In the genomic region with DNA sequence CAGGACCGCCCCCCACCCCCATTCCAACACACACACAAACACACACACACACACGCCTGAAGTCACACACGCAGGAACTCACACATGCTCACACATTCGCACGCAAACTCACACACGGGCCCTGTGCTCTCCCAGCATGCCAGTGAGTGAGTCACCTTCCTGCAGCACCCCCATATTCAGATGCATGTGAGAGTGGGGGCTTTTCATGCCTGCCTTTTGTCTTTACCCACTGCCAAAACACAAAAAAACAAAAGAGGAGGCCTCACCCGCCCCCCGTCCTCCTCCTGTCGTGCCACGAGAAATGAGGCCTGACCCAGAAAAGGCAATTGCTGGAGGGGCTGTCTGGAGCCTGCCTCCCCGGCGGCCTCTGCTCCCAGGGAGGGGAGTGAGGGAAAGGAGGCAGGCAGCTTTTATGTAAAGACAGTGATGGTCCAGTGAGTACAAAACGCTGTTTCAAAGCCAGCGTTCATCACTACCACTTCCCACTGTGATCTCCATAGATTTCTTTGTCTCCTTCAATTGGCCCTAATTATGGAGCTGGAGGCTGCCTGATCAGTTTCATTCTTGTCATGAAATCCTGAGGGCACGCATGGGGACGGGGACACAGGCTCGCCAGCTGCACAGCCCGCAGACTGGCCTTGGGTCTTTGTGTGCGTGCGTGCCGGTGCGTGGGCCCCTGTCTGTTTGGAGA, we compare ENCODE assay signal across 10 cellular contexts. TPM values are rescaled to one million over a fixed set of nuclear protein-coding genes. Genes with fewer than 3 reads are reported as not detected.
DNase-seq lines count a peak whose midpoint lies in the region; ATAC-seq and TF ChIP-seq lines count a peak whose summit lies in the region.
"Had no signal": no experiment of that assay in that cellular context is flagged by ENCODE, and none has a peak within 500 bp of the region (broad histone marks: within the 10 kb centered on the region; RNA-seq: fewer than 3 reads in every experiment).

No MANE protein-coding gene starts in this region.

- peak overlapping the region in 3 of 5 experiments; percentile 92 to 97 (median 95) for H3K27ac Mint-ChIP-seq in brain
- peak overlapping the region; percentile 74 to 79 for H3K27ac Mint-ChIP-seq in natural killer cell treated with Interleukin-12 subunit alpha and Interleukin-12 subunit beta and Interleukin-15 and Interleukin-18, amount 100 ng/mL, for 72 hours

- no peak overlapping the region for H3K4me3 ChIP-seq in BJ (ENCODE audit: low read depth, low read length)

- ATAC-seq in natural killer cell treated with Interleukin-12 subunit alpha and Interleukin-12 subunit beta and Interleukin-15 and Interleukin-18, amount 100 ng/mL, for 72 hours, result peak; percentile 56 to 57
- ATAC-seq in HG02571 (IDR thresholded peaks at IDR 0.05; ENCODE audit: unreplicated experiment), result no peak
- no peak for ATAC-seq in GM18517 (IDR thresholded peaks at IDR 0.05; ENCODE audit: unreplicated experiment)
- no peak for ATAC-seq in GM18502 (IDR thresholded peaks at IDR 0.05; ENCODE audit: poor library complexity, unreplicated experiment)
- ATAC-seq: esophagus mucosa had no signal

- peaks cover 0 to 4% (median 0%) of the 10 kb centered on the region in 5 experiments for H3K9me3 Mint-ChIP-seq in brain
- H3K9me3 Mint-ChIP-seq in natural killer cell treated with Interleukin-12 subunit alpha and Interleukin-12 subunit beta and Interleukin-15 and Interleukin-18, amount 100 ng/mL, for 72 hours, result no peaks in the 10 kb centered on the region

- H3K36me3 ChIP-seq in BJ (ENCODE audit: control insufficient read depth, insufficient read depth, low read length), result peaks cover 2% of the 10 kb centered on the region; the same call in 1 of the 2 replicates

- peak overlapping the region; percentile 63 to 82 (median 80) for H3K4me3 Mint-ChIP-seq in brain
- peak overlapping the region; percentile 67 for H3K4me3 Mint-ChIP-seq in natural killer cell treated with Interleukin-12 subunit alpha and Interleukin-12 subunit beta and Interleukin-15 and Interleukin-18, amount 100 ng/mL, for 72 hours

- CTCF ChIA-PET in BJ (lab: Yijun Ruan, JAX), result interaction anchor here (0.6 to 1.6 kb wide), 3 partner anchors 9 to 46 kb away, joined by 3 read pairs; no protein-coding TSS in a partner anchor

- H3K4me1 Mint-ChIP-seq in brain, result no peaks in the 10 kb centered on the region
- H3K4me1 Mint-ChIP-seq in natural killer cell treated with Interleukin-12 subunit alpha and Interleukin-12 subunit beta and Interleukin-15 and Interleukin-18, amount 100 ng/mL, for 72 hours (ENCODE audit: low read depth in 2 of 2), result peaks cover 48 to 54% of the 10 kb centered on the region in 2 donors

- no peaks in the 10 kb centered on the region for H3K27me3 ChIP-seq in BJ (ENCODE audit: control insufficient read depth, insufficient read depth, low read length)

- H3K27me3 Mint-ChIP-seq in brain, result peaks cover 10% of the 10 kb centered on the region
- no peaks in the 10 kb centered on the region for H3K27me3 Mint-ChIP-seq in natural killer cell treated with Interleukin-12 subunit alpha and Interleukin-12 subunit beta and Interleukin-15 and Interleukin-18, amount 100 ng/mL, for 72 hours

- DNase-seq in BJ (ENCODE audit: low read depth) (peak; percentile 55), NCI-H2081 (lab: John Stamatoyannopoulos, UW) (peak; percentile 80 to 95), LoVo (ENCODE audit: low spot score) (no peak)
- DNase-seq in natural killer cell treated with Interleukin-12 subunit alpha and Interleukin-12 subunit beta and Interleukin-15 and Interleukin-18, amount 100 ng/mL, for 72 hours (ENCODE audit: low spot score), result no peak
- DNase-seq: RPMI8226 had no signal

- TF ChIP-seq CTCF in BJ (IDR thresholded peaks at IDR 0.05; ENCODE audit: insufficient read depth, low read depth, low read length) (no peak), brain (conservative IDR thresholded peaks at IDR 0.05) (no peak)

- POLR2A ChIA-PET in BJ (lab: Charles Lee), result interaction anchor here (0.5 kb wide), 1 partner anchor 8 kb away, joined by 6 read pairs; no protein-coding TSS in a partner anchor

- no peaks in the 10 kb centered on the region for H3K36me3 Mint-ChIP-seq in brain
- no peaks in the 10 kb centered on the region for H3K36me3 Mint-ChIP-seq in natural killer cell treated with Interleukin-12 subunit alpha and Interleukin-12 subunit beta and Interleukin-15 and Interleukin-18, amount 100 ng/mL, for 72 hours

RNA-seq across cellular contexts. Expression of gene GSE1, which starts 29.5 kb away (rescaled TPM):
- polyA plus RNA-seq in BJ (2011; rRNA removed) (14.8 and 16.2 TPM in 2 replicates), brain (ENCODE audit: insufficient read depth, low read depth, low replicate concordance) (127 TPM)
- 14.0 and 19.3 TPM in 2 replicates for polyA minus RNA-seq in BJ (2011; rRNA and poly(A)+ RNA removed)
- 100 to 1,000 TPM in 1 of 2 donors, 10 to 100 TPM in 1; 84.9 to 146 TPM for total RNA-seq in natural killer cell treated with Interleukin-12 subunit alpha and Interleukin-12 subunit beta and Interleukin-15 and Interleukin-18, amount 100 ng/mL, for 72 hours

Comparison
In these comparisons a context has a peak if more than half of its experiments do, and no peak if none do; other contexts are left out.
1. DNase-seq: peak in BJ (single experiment) and NCI-H2081 (2 of 2); none in natural killer cell treated with Interleukin-12 subunit alpha and Interleukin-12 subunit beta and Interleukin-15 and Interleukin-18, amount 100 ng/mL, for 72 hours (single experiment) and LoVo (single experiment).
2. ATAC-seq: peak in natural killer cell treated with Interleukin-12 subunit alpha and Interleukin-12 subunit beta and Interleukin-15 and Interleukin-18, amount 100 ng/mL, for 72 hours (2 of 2); none in HG02571 (single experiment), GM18517 (single experiment) and GM18502 (single experiment).